In the genomic region with DNA sequence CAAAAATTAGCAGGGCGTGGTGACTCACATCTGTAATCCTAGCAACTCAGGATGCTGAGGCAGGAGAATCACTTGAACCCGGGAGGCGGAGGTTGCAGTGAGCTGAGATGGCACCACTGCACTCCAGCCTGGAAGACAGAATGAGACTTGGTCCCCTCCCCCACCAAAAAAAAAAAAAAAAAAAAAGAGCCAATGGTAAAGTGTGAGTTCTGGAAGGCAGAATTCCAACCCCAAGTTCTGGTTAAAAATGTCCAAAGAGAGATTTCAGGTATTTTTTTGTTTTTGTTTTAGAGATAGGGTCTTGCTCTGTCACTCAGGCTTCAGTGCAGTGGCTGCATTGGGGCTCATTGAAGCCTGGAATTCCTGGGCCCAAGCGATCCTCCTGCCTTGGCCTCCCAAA, we compare ENCODE assay signal across 14 cellular contexts. TPM values are rescaled to one million over a fixed set of nuclear protein-coding genes. Genes with fewer than 3 reads are reported as not detected.
A peak's percentile ranks its signal among the peaks of the same experiment; 100 is the strongest.
DNase-seq lines count a peak whose midpoint lies in the region; ATAC-seq, FAIRE-seq and TF ChIP-seq lines count a peak whose summit lies in the region.
"Had no signal": no experiment of that assay in that cellular context is flagged by ENCODE, and none has a peak within 500 bp of the region (broad histone marks: within the 10 kb centered on the region; RNA-seq: fewer than 3 reads in every experiment).

No MANE protein-coding gene starts in this region.

- intact Hi-C loops in sciatic nerve (cut with DNase I), result no loop called here

- TF ChIP-seq EP300 in H1 (IDR thresholded peaks at IDR 0.05; ENCODE audit: borderline replicate concordance in 1 of 2, low read depth in 2 of 2, low read length in 2 of 2), result no peak

- ATAC-seq in RWPE2 (ENCODE audit: low read depth) (no peak), HG02870 (IDR thresholded peaks at IDR 0.05; ENCODE audit: unreplicated experiment) (no peak), sciatic nerve (no peak), HG03342 (IDR thresholded peaks at IDR 0.05; ENCODE audit: unreplicated experiment) (no peak)
- no peak for ATAC-seq in stimulated activated memory B cell treated with anti-CD40 and anti-IgM and Interleukin-4, amounts not matched to agents 10 μg/mL and 1 μg/mL and 100 μg/mL, for 72 hours
- ATAC-seq: left colon had no signal

- H3K27ac Mint-ChIP-seq in activated T-cell treated with anti-CD3 and anti-CD28 coated beads, Interleukin-2, amount 50 U/mL, for 24 hours, result peak overlapping the region; percentile 94
- peak overlapping the region; percentile 88 for H3K27ac Mint-ChIP-seq in stimulated activated memory B cell treated with anti-CD40 and anti-IgM and Interleukin-4, amounts not matched to agents 10 μg/mL and 1 μg/mL and 100 μg/mL, for 72 hours

- H3K9me3 ChIP-seq in RWPE2 (ENCODE audit: severe bottlenecking) (no peaks in the 10 kb centered on the region), H1 (ENCODE audit: insufficient read depth in 2 of 2, low read depth in 1 of 2, low read length in 1 of 2) (no peaks in the 10 kb centered on the region; a peak in 1 of 4 replicates)

- H3K4me3 ChIP-seq in RWPE2 (ENCODE audit: severe bottlenecking) (no peak overlapping the region), H1 (ENCODE audit: extremely low read depth in 1 of 4, insufficient read depth in 2 of 4, low read depth in 3 of 4, low read length in 4 of 4) (peak overlapping the region; percentile 11 to 96 (median 56); a peak in 5 of 8 replicates)

- FAIRE-seq in H1 (lab: Jason Lieb, UNC), result no peak
- FAIRE-seq: frontal cortex, urothelium cell line had no signal

- H3K79me1 ChIP-seq in H1 (ENCODE audit: low read depth, low read length), result peaks cover 8% of the 10 kb centered on the region; the same call in 1 of the 2 replicates

- H3K4me1 Mint-ChIP-seq in activated T-cell treated with anti-CD3 and anti-CD28 coated beads, Interleukin-2, amount 50 U/mL, for 24 hours (ENCODE audit: low read depth), result peaks cover 58% of the 10 kb centered on the region
- H3K4me1 Mint-ChIP-seq in stimulated activated memory B cell treated with anti-CD40 and anti-IgM and Interleukin-4, amounts not matched to agents 10 μg/mL and 1 μg/mL and 100 μg/mL, for 72 hours, result peaks cover 57% of the 10 kb centered on the region

- no peak overlapping the region for H3K56ac ChIP-seq in H1 (replicated peaks; ENCODE audit: insufficient read length, low read depth, low read length)

- POLR2A ChIA-PET in H1 (lab: Charles Lee; ENCODE audit: partially characterized antibody), result interaction anchor here (0.7 to 46.1 kb wide), 9 partner anchors 8 to 1511 kb away, joined by 3 to 1197 read pairs (median 47); partner anchors contain the start of genes DYNC2I2, PKN3, SET and ZDHHC12

- CTCF ChIA-PET in H1 (lab: Charles Lee; ENCODE audit: partially characterized antibody), result interaction anchor here (1.1 to 1.3 kb wide), 2 partner anchors 15 to 54 kb away, joined by 3 to 5 read pairs; partner anchors contain the start of gene PKN3

- H4K91ac ChIP-seq in H1 (replicated peaks; ENCODE audit: insufficient read length, low read length), result no peak overlapping the region

- peaks cover 24% of the 10 kb centered on the region for H3K23me2 ChIP-seq in H1 (ENCODE audit: low read depth, low read length)

- no peak overlapping the region for H3K4ac ChIP-seq in H1 (replicated peaks; ENCODE audit: insufficient read length, low read depth, low read length)

- H2BK120ac ChIP-seq in H1 (replicated peaks; ENCODE audit: low read depth, low read length), result no peak overlapping the region

- H3K4me1 ChIP-seq in RWPE2 (ENCODE audit: insufficient read depth, poor library complexity, severe bottlenecking) (peaks cover 28% of the 10 kb centered on the region), H1 (replicated peaks in 1 of 4; ENCODE audit: control insufficient read depth in 3 of 4, insufficient read depth in 4 of 4, low read length in 3 of 4) (peaks cover 6 to 15% (median 8%) of the 10 kb centered on the region in 4 experiments; a peak in 6 of 7 replicates)

- H3K27ac ChIP-seq in RWPE2 (ENCODE audit: poor library complexity, severe bottlenecking) (peak overlapping the region; percentile 92), H1 (ENCODE audit: low read depth, low read length) (no peak overlapping the region)

- no peak for TF ChIP-seq POLR2A in H1 (IDR thresholded peaks at IDR 0.05; ENCODE audit: control extremely low read depth in 1 of 2, low read depth in 2 of 2, low read length in 2 of 2)

- WGBS in H1 (ENCODE audit: extremely low coverage in 1 of 2, insufficient coverage in 1 of 2, insufficient read length in 1 of 2, insufficient replicate concordance in 2 of 2, low coverage in 1 of 2, low lambda C conversion rate in 2 of 2, missing lambda C conversion rate in 1 of 2), 2 experiments, result 83% methylated on average over 4 of the region's 4 CpGs; no CpG with 5 or more reads in 1 of the 2 experiments

- H3K36me3 ChIP-seq in RWPE2 (ENCODE audit: low read depth) (peaks cover 23% of the 10 kb centered on the region), H1 (ENCODE audit: control insufficient read depth in 2 of 4, insufficient read depth in 4 of 4, low read length in 3 of 4) (peaks cover 5 to 42% (median 12%) of the 10 kb centered on the region in 4 experiments)

- peaks cover 40 to 74% of the 10 kb centered on the region in 2 experiments for H3K79me2 ChIP-seq in H1 (ENCODE audit: control insufficient read depth in 1 of 2, insufficient read depth in 2 of 2, low read length in 2 of 2)

- H3K27me3 Mint-ChIP-seq in activated T-cell treated with anti-CD3 and anti-CD28 coated beads, Interleukin-2, amount 50 U/mL, for 24 hours, result no peaks in the 10 kb centered on the region
- H3K27me3 Mint-ChIP-seq in stimulated activated memory B cell treated with anti-CD40 and anti-IgM and Interleukin-4, amounts not matched to agents 10 μg/mL and 1 μg/mL and 100 μg/mL, for 72 hours, result no peaks in the 10 kb centered on the region

- peak overlapping the region; percentile 93 for H3K4me3 Mint-ChIP-seq in activated T-cell treated with anti-CD3 and anti-CD28 coated beads, Interleukin-2, amount 50 U/mL, for 24 hours
- peak overlapping the region; percentile 27 for H3K4me3 Mint-ChIP-seq in stimulated activated memory B cell treated with anti-CD40 and anti-IgM and Interleukin-4, amounts not matched to agents 10 μg/mL and 1 μg/mL and 100 μg/mL, for 72 hours

- no peak for TF ChIP-seq RAD21 in H1 (IDR thresholded peaks at IDR 0.05 in 1 of 2, conservative IDR thresholded peaks at IDR 0.05 in 1 of 2; ENCODE audit: low read depth in 2 of 2, low read length in 2 of 2)

- H2BK20ac ChIP-seq in H1 (ENCODE audit: low read length), result no peak overlapping the region

- TF ChIP-seq CTCF in RWPE2 (IDR thresholded peaks at IDR 0.05; ENCODE audit: poor library complexity, severe bottlenecking), result no peak
- TF ChIP-seq CTCF in H1 (IDR thresholded peaks at IDR 0.05; ENCODE audit: control extremely low read depth in 1 of 3, insufficient read depth in 1 of 3, low read depth in 1 of 3, low read length in 3 of 3), result no peak

- H2AFZ ChIP-seq in H1 (ENCODE audit: low read length), result no peak overlapping the region

- H2BK15ac ChIP-seq in H1 (ENCODE audit: low read length), result no peak overlapping the region

- 0 out of 2 replicates have a peak overlapping the region, but pooled peaks have one; percentile 93 for H2BK5ac ChIP-seq in H1 (ENCODE audit: low read depth, low read length)

- no peak overlapping the region for H4K8ac ChIP-seq in H1 (ENCODE audit: extremely low read depth, insufficient read depth, low read length)

- no peaks in the 10 kb centered on the region for H3K9me3 Mint-ChIP-seq in activated T-cell treated with anti-CD3 and anti-CD28 coated beads, Interleukin-2, amount 50 U/mL, for 24 hours
- H3K9me3 Mint-ChIP-seq in stimulated activated memory B cell treated with anti-CD40 and anti-IgM and Interleukin-4, amounts not matched to agents 10 μg/mL and 1 μg/mL and 100 μg/mL, for 72 hours, result no peaks in the 10 kb centered on the region

- H3K18ac ChIP-seq in H1 (ENCODE audit: extremely low read depth, low read length), result no peak overlapping the region

- H2AK5ac ChIP-seq in H1 (ENCODE audit: low read depth, low read length), result no peak overlapping the region

- no peak overlapping the region for H3K23ac ChIP-seq in H1 (ENCODE audit: insufficient read length)

- DNase-seq in activated T-cell treated with anti-CD3 and anti-CD28 coated beads, Interleukin-2, amount 50 U/mL, for 24 hours, result no peak
- DNase-seq in activated T-cell treated with anti-CD3 and anti-CD28 coated beads, Interleukin-2, amount 50 U/mL, for 1 hour, result no peak
- DNase-seq in RWPE2 (ENCODE audit: low spot score), result no peak
- DNase-seq in H1 (ENCODE audit: low read depth in 1 of 2, low spot score in 2 of 2), result no peak
- no peak for DNase-seq in sciatic nerve (ENCODE audit: low spot score)
- DNase-seq: left colon, MV-4-11, NCI-H446, SHP77 treated with DMSO at 0.1 percent for 48 hours had no signal

- peaks cover 53% of the 10 kb centered on the region for H3K36me3 Mint-ChIP-seq in activated T-cell treated with anti-CD3 and anti-CD28 coated beads, Interleukin-2, amount 50 U/mL, for 24 hours (ENCODE audit: low read depth)
- H3K36me3 Mint-ChIP-seq in stimulated activated memory B cell treated with anti-CD40 and anti-IgM and Interleukin-4, amounts not matched to agents 10 μg/mL and 1 μg/mL and 100 μg/mL, for 72 hours, result peaks cover 30% of the 10 kb centered on the region

- no peak overlapping the region for H4K5ac ChIP-seq in H1 (ENCODE audit: insufficient read length, low read depth, low read length)

- H3K14ac ChIP-seq in H1 (ENCODE audit: insufficient read length), result no peak overlapping the region

- H2BK12ac ChIP-seq in H1 (ENCODE audit: low read depth, low read length), result no peak overlapping the region

- peaks cover 31 to 33% of the 10 kb centered on the region in 2 experiments for H4K20me1 ChIP-seq in H1 (replicated peaks in 1 of 2; ENCODE audit: control insufficient read depth in 1 of 2, insufficient read depth in 2 of 2, low read length in 2 of 2)

- no peak overlapping the region for H3K9ac ChIP-seq in H1 (replicated peaks in 1 of 4; ENCODE audit: extremely low read depth in 1 of 4, low read depth in 3 of 4, low read length in 3 of 4)

- H3K4me2 ChIP-seq in H1 (ENCODE audit: insufficient read depth in 1 of 2, low read depth in 2 of 2, low read length in 2 of 2), result peak overlapping the region; percentile 90 to 100

- H3K27me3 ChIP-seq in RWPE2 (ENCODE audit: insufficient read depth, poor library complexity, severe bottlenecking), result no peaks in the 10 kb centered on the region
- no peaks in the 10 kb centered on the region for H3K27me3 ChIP-seq in H1 (replicated peaks in 1 of 4; ENCODE audit: control insufficient read depth in 3 of 4, extremely low read depth in 1 of 4, insufficient read depth in 3 of 4, low read length in 3 of 4)

RNA-seq across cellular contexts. Expression of gene SET, which starts 1.6 kb away (rescaled TPM):
- total RNA-seq in H1 (2021; fragmentation: NEBNext Ultra II Directional; extraction: Animal tissue kit (Norgen Biotek cat#: 25700)), result 1,327 and 1,345 TPM in 2 replicates
- polyA plus RNA-seq in H1 (2011; rRNA removed), result 466 and 513 TPM in 2 replicates
- polyA plus RNA-seq in H1 (2011; cell fraction: cytosol; rRNA removed), result 383 TPM
- 93.4 TPM for polyA plus RNA-seq in H1 (2011; cell fraction: nucleus; rRNA removed)
- 759 to 1,315 TPM (median 835 TPM) in 4 replicates for polyA plus RNA-seq in H1 (2012, experiment 1 of 2)
- polyA plus RNA-seq in H1 (2012, experiment 2 of 2), result 163 TPM
- 862 TPM for polyA plus RNA-seq in H1 (2013, experiment 1 of 2)
- 900 TPM for polyA plus RNA-seq in H1 (2013, experiment 2 of 2)
- polyA minus RNA-seq in H1 (2011; rRNA and poly(A)+ RNA removed), result 245 and 251 TPM in 2 replicates
- polyA minus RNA-seq in H1 (2011; cell fraction: cytosol; rRNA and poly(A)+ RNA removed), result 1,111 TPM
- 200 TPM for polyA minus RNA-seq in H1 (2011; cell fraction: nucleus; rRNA and poly(A)+ RNA removed)
- 222 TPM for total RNA-seq in sciatic nerve

RNA-seq across cellular contexts. Expression of gene PKN3, which starts 14.8 kb away (rescaled TPM):
- total RNA-seq in H1 (2021; fragmentation: NEBNext Ultra II Directional; extraction: Animal tissue kit (Norgen Biotek cat#: 25700)), result 15.2 and 16.3 TPM in 2 replicates
- 15.7 and 24.4 TPM in 2 replicates for polyA plus RNA-seq in H1 (2011; rRNA removed)
- polyA plus RNA-seq in H1 (2011; cell fraction: cytosol; rRNA removed), result 20.7 TPM
- 49.0 TPM for polyA plus RNA-seq in H1 (2011; cell fraction: nucleus; rRNA removed)
- 12.4 to 21.9 TPM (median 18.9 TPM) in 4 replicates for polyA plus RNA-seq in H1 (2012, experiment 1 of 2)
- polyA plus RNA-seq in H1 (2012, experiment 2 of 2), result 16.2 TPM
- polyA plus RNA-seq in H1 (2013, experiment 1 of 2), result 11.3 TPM
- 11.3 TPM for polyA plus RNA-seq in H1 (2013, experiment 2 of 2)
- polyA minus RNA-seq in H1 (2011; rRNA and poly(A)+ RNA removed), result 7.2 and 10.8 TPM in 2 replicates
- 15.9 TPM for polyA minus RNA-seq in H1 (2011; cell fraction: cytosol; rRNA and poly(A)+ RNA removed)
- 11.0 TPM for polyA minus RNA-seq in H1 (2011; cell fraction: nucleus; rRNA and poly(A)+ RNA removed)
- 9.9 TPM for total RNA-seq in sciatic nerve

RNA-seq across cellular contexts. Expression of gene DYNC2I2, which starts 30.8 kb away (rescaled TPM):
- total RNA-seq in H1 (2021; fragmentation: NEBNext Ultra II Directional; extraction: Animal tissue kit (Norgen Biotek cat#: 25700)), result 58.0 and 60.4 TPM in 2 replicates
- 78.5 and 113 TPM in 2 replicates for polyA plus RNA-seq in H1 (2011; rRNA removed)
- polyA plus RNA-seq in H1 (2011; cell fraction: cytosol; rRNA removed), result 112 TPM
- 203 TPM for polyA plus RNA-seq in H1 (2011; cell fraction: nucleus; rRNA removed)
- 31.8 to 74.2 TPM (median 69.7 TPM) in 4 replicates for polyA plus RNA-seq in H1 (2012, experiment 1 of 2)
- 67.0 TPM for polyA plus RNA-seq in H1 (2012, experiment 2 of 2)
- polyA plus RNA-seq in H1 (2013, experiment 1 of 2), result 27.5 TPM
- 25.5 TPM for polyA plus RNA-seq in H1 (2013, experiment 2 of 2)
- 27.1 and 35.1 TPM in 2 replicates for polyA minus RNA-seq in H1 (2011; rRNA and poly(A)+ RNA removed)
- 49.7 TPM for polyA minus RNA-seq in H1 (2011; cell fraction: cytosol; rRNA and poly(A)+ RNA removed)
- 59.3 TPM for polyA minus RNA-seq in H1 (2011; cell fraction: nucleus; rRNA and poly(A)+ RNA removed)
- 28.4 TPM for total RNA-seq in sciatic nerve

RNA-seq across cellular contexts. Expression of gene ZDHHC12, which starts 36.5 kb away (rescaled TPM):
- total RNA-seq in H1 (2021; fragmentation: NEBNext Ultra II Directional; extraction: Animal tissue kit (Norgen Biotek cat#: 25700)), result 32.8 and 35.0 TPM in 2 replicates
- 93.8 and 121 TPM in 2 replicates for polyA plus RNA-seq in H1 (2011; rRNA removed)
- 78.5 TPM for polyA plus RNA-seq in H1 (2011; cell fraction: cytosol; rRNA removed)
- polyA plus RNA-seq in H1 (2011; cell fraction: nucleus; rRNA removed), result 139 TPM
- polyA plus RNA-seq in H1 (2012, experiment 1 of 2), result 23.3 to 48.0 TPM (median 44.7 TPM) in 4 replicates
- 53.7 TPM for polyA plus RNA-seq in H1 (2012, experiment 2 of 2)
- polyA plus RNA-seq in H1 (2013, experiment 1 of 2), result 41.4 TPM
- 43.5 TPM for polyA plus RNA-seq in H1 (2013, experiment 2 of 2)
- polyA minus RNA-seq in H1 (2011; rRNA and poly(A)+ RNA removed), result 21.8 and 26.4 TPM in 2 replicates
- polyA minus RNA-seq in H1 (2011; cell fraction: cytosol; rRNA and poly(A)+ RNA removed), result 45.5 TPM
- polyA minus RNA-seq in H1 (2011; cell fraction: nucleus; rRNA and poly(A)+ RNA removed), result 34.7 TPM
- total RNA-seq in sciatic nerve, result 7.4 TPM
